8 cellular contexts compared by ENCODE assay signal in genomic region chr11:33801821-33802413, GRCh38. TPM values are rescaled to one million over a fixed set of nuclear protein-coding genes. Genes with fewer than 3 reads are reported as not detected.
DNase-seq lines count a peak whose midpoint lies in the region; ATAC-seq, FAIRE-seq and TF ChIP-seq lines count a peak whose summit lies in the region.

No MANE protein-coding gene starts in this region.

- no peaks in the 10 kb centered on the region for H3K36me3 ChIP-seq in MG63
- no peaks in the 10 kb centered on the region for H3K36me3 ChIP-seq in endothelial cell of umbilical vein (ENCODE audit: control insufficient read depth in 2 of 2, extremely low read depth in 1 of 2, insufficient read depth in 2 of 2, low read length in 2 of 2)
- H3K36me3 ChIP-seq in neuronal stem cell (replicated peaks in 1 of 2; ENCODE audit: control insufficient read depth in 2 of 2, insufficient read depth in 2 of 2, low read length in 2 of 2): no peaks in the 10 kb centered on the region
- no peaks in the 10 kb centered on the region for H3K36me3 ChIP-seq in tibial artery

- no peak overlapping the region for H2AK5ac ChIP-seq in neuronal stem cell (ENCODE audit: low read depth, low read length)

- no peaks in the 10 kb centered on the region for H4K20me1 ChIP-seq in endothelial cell of umbilical vein (replicated peaks; ENCODE audit: control insufficient read depth, extremely low read depth, insufficient read depth, low read length)

- H3K79me2 ChIP-seq in endothelial cell of umbilical vein (ENCODE audit: control insufficient read depth, insufficient read depth, low read length): no peaks in the 10 kb centered on the region

- no peak for TF ChIP-seq POLR2A in endothelial cell of umbilical vein (IDR thresholded peaks at IDR 0.05; ENCODE audit: low read depth, low read length)

- H3K4me2 ChIP-seq in endothelial cell of umbilical vein (ENCODE audit: insufficient read depth, low read length): peak overlapping the region; percentile 40
- H3K4me2 ChIP-seq in neuronal stem cell (ENCODE audit: insufficient read depth, low read length, poor library complexity, severe bottlenecking): peak overlapping the region; percentile 82

- CTCF ChIA-PET in endothelial cell of umbilical vein (lab: Charles Lee): interaction anchor here (0.8 to 1.4 kb wide), 6 partner anchors 11 to 195 kb away, joined by 3 to 6 read pairs (median 4); no protein-coding TSS in a partner anchor

- H3K4me1 ChIP-seq in endothelial cell of umbilical vein (ENCODE audit: control insufficient read depth, extremely low read depth, insufficient read depth, low read length) (no peaks in the 10 kb centered on the region), neuronal stem cell (ENCODE audit: control insufficient read depth in 2 of 2, insufficient read depth in 1 of 2, low read depth in 1 of 2, low read length in 2 of 2) (no peaks in the 10 kb centered on the region), tibial artery (peaks cover 0 to 11% (median 5%) of the 10 kb centered on the region in 4 donors)

- H2BK15ac ChIP-seq in neuronal stem cell (ENCODE audit: low read length): no peak overlapping the region

- H3K9ac ChIP-seq in endothelial cell of umbilical vein (replicated peaks; ENCODE audit: extremely low read depth, insufficient read depth, low read length) (no peak overlapping the region), neuronal stem cell (ENCODE audit: low read depth, low read length, poor library complexity) (peak overlapping the region; percentile 7)

- no CpG with 5 or more reads among the region's 13 CpGs for WGBS in neuronal stem cell (ENCODE audit: extremely low coverage in 2 of 2, insufficient read length in 2 of 2, insufficient replicate concordance in 1 of 2), 2 donors

- no peak overlapping the region for H3K18ac ChIP-seq in neuronal stem cell (ENCODE audit: low read length)

- no peak overlapping the region for H3K4ac ChIP-seq in neuronal stem cell (ENCODE audit: low read length)

- BruUV-seq in endothelial cell of umbilical vein (replicated peaks; lab: Mats Ljungman, UMichigan): no TSS peak

- peak overlapping the region; percentile 14 for H3K4me3 ChIP-seq in MG63
- H3K4me3 ChIP-seq in endothelial cell of umbilical vein (replicated peaks in 1 of 3; ENCODE audit: insufficient read depth in 1 of 3, low read depth in 1 of 3, low read length in 3 of 3): peak overlapping the region in 1 of 3 experiments; percentile 3
- H3K4me3 ChIP-seq in neuronal stem cell (ENCODE audit: low read length in 2 of 2): peak overlapping the region; percentile 39 to 77
- H3K4me3 ChIP-seq in tibial artery: peak overlapping the region in 1 of 2 donors; percentile 26

- no peak overlapping the region for H4K8ac ChIP-seq in neuronal stem cell (ENCODE audit: low read depth, low read length)

- POLR2A ChIA-PET in endothelial cell of umbilical vein (lab: Charles Lee): no interaction called here

- H3K27me3 ChIP-seq in MG63 (peaks cover 17% of the 10 kb centered on the region), endothelial cell of umbilical vein (ENCODE audit: control insufficient read depth in 2 of 2, insufficient read depth in 2 of 2, low read length in 2 of 2) (peaks cover 27 to 41% of the 10 kb centered on the region in 2 experiments), neuronal stem cell (ENCODE audit: control insufficient read depth in 3 of 3, insufficient read depth in 3 of 3, low read depth in 1 of 3, low read length in 3 of 3) (peaks cover 0 to 79% (median 8%) of the 10 kb centered on the region in 3 experiments), tibial artery (peaks cover 0 to 34% of the 10 kb centered on the region in 2 donors)

- no peak overlapping the region for H2BK5ac ChIP-seq in neuronal stem cell (ENCODE audit: low read length)

- DNase-seq in Daoy (ENCODE audit: low read depth): peak; percentile 15
- no peak for DNase-seq in MG63
- DNase-seq in endothelial cell of umbilical vein (ENCODE audit: low read depth, low spot score): no peak
- DNase-seq in neuronal stem cell (ENCODE audit: low spot score): peak; percentile 26
- no peak for DNase-seq in NCI-H146 (lab: John Stamatoyannopoulos, UW)
- DNase-seq in tibial artery: no peak
- no peak for DNase-seq in AML-193 (lab: John Stamatoyannopoulos, UW)

- no peak overlapping the region for H3K23ac ChIP-seq in neuronal stem cell (ENCODE audit: low read depth, low read length, poor library complexity)

- no peak for FAIRE-seq in endothelial cell of umbilical vein (lab: Jason Lieb, UNC)

- no peak overlapping the region for H2BK12ac ChIP-seq in neuronal stem cell (ENCODE audit: low read length)

- TF ChIP-seq CTCF in endothelial cell of umbilical vein (IDR thresholded peaks at IDR 0.05; ENCODE audit: extremely low read depth in 1 of 2, insufficient read depth in 1 of 2, low read depth in 1 of 2, low read length in 2 of 2): no peak
- TF ChIP-seq CTCF in tibial artery (IDR thresholded peaks at IDR 0.05): no peak

- no peak overlapping the region for H2BK120ac ChIP-seq in neuronal stem cell (ENCODE audit: low read depth, low read length)

- H3K14ac ChIP-seq in neuronal stem cell (ENCODE audit: low read length): no peak overlapping the region

- intact Hi-C loops in endothelial cell of umbilical vein (cut with micrococcal nuclease): no loop called here
- intact Hi-C loops in tibial artery (cut with DNase I; ENCODE audit: low total_unique reads): no loop called here

- peak overlapping the region; percentile 41 for H2AFZ ChIP-seq in endothelial cell of umbilical vein (ENCODE audit: low read depth, low read length)
- peak overlapping the region; percentile 91 for H2AFZ ChIP-seq in neuronal stem cell (ENCODE audit: low read length)

- H3K79me1 ChIP-seq in neuronal stem cell (ENCODE audit: low read depth, low read length): no peaks in the 10 kb centered on the region

- no peak overlapping the region for H4K91ac ChIP-seq in neuronal stem cell (ENCODE audit: low read depth, low read length, poor library complexity)

- H3K9me3 ChIP-seq in MG63: no peaks in the 10 kb centered on the region
- H3K9me3 ChIP-seq in endothelial cell of umbilical vein (replicated peaks; ENCODE audit: control insufficient read depth, insufficient read depth, low read length): no peaks in the 10 kb centered on the region
- H3K9me3 ChIP-seq in neuronal stem cell (replicated peaks in 1 of 2; ENCODE audit: control insufficient read depth in 2 of 2, insufficient read depth in 1 of 2, low read depth in 1 of 2, low read length in 2 of 2): no peaks in the 10 kb centered on the region
- no peaks in the 10 kb centered on the region for H3K9me3 ChIP-seq in tibial artery

- dilution Hi-C loops in endothelial cell of umbilical vein (cut with MboI; ENCODE audit: extremely low pct_ligation_motif_present, low sequenced_read_pairs): no loop called here

- no peak for ATAC-seq in HG03439 (IDR thresholded peaks at IDR 0.05; ENCODE audit: unreplicated experiment)

- H3K27ac ChIP-seq in endothelial cell of umbilical vein (ENCODE audit: insufficient read depth, low read depth, low read length) (no peak overlapping the region), neuronal stem cell (replicated peaks; ENCODE audit: low read length) (no peak overlapping the region), tibial artery (no peak overlapping the region)

- no peaks in the 10 kb centered on the region for H3K9me1 ChIP-seq in endothelial cell of umbilical vein (replicated peaks; ENCODE audit: control insufficient read depth, extremely low read depth, insufficient read depth, low read length)

TF ChIP-seq in endothelial cell of umbilical vein, 7 proteins besides CTCF, POLR2A, EP300 and RAD21:
- TF ChIP-seq MAX (IDR thresholded peaks at IDR 0.05; ENCODE audit: insufficient read depth, insufficient read length) (no peak), EZH2 (IDR thresholded peaks at IDR 0.05; ENCODE audit: borderline replicate concordance, low read depth, low read length, severe bottlenecking) (peak; percentile 66), JUN (IDR thresholded peaks at IDR 0.05; ENCODE audit: borderline replicate concordance, insufficient read depth, insufficient read length, low read depth) (no peak), MYC (IDR thresholded peaks at IDR 0.05; ENCODE audit: low read depth, low read length) (no peak), FOS (IDR thresholded peaks at IDR 0.05; ENCODE audit: borderline replicate concordance, insufficient read depth, low read length) (no peak)
TF ChIP-seq in endothelial cell of umbilical vein: peak in this region for 1.

RNA-seq across cellular contexts. Expression of gene FBXO3, which starts 27.6 kb away (rescaled TPM):
- 37.2 and 54.6 TPM in 2 replicates for total RNA-seq in Daoy (2014; rRNA removed; shearing (Covaris generic))
- 41.7 and 48.8 TPM in 2 replicates for total RNA-seq in MG63 (2014; rRNA removed; shearing (Covaris generic); ENCODE audit: low replicate concordance)
- total RNA-seq in endothelial cell of umbilical vein: 20.8 and 23.1 TPM in 2 replicates
- polyA plus RNA-seq in endothelial cell of umbilical vein: 14.9 and 18.0 TPM in 2 replicates
- polyA plus RNA-seq in endothelial cell of umbilical vein (2011; cell fraction: cytosol; rRNA removed): 16.7 and 17.8 TPM in 2 replicates
- 22.7 and 32.5 TPM in 2 replicates for polyA plus RNA-seq in endothelial cell of umbilical vein (2011; cell fraction: nucleus; rRNA removed)
- 22.3 and 24.5 TPM in 2 replicates for polyA plus RNA-seq in endothelial cell of umbilical vein (2012)
- 21.8 and 28.2 TPM in 2 replicates for polyA minus RNA-seq in endothelial cell of umbilical vein
- 18.0 TPM for polyA minus RNA-seq in endothelial cell of umbilical vein (2011; cell fraction: cytosol; rRNA and poly(A)+ RNA removed)
- 21.4 and 32.4 TPM in 2 replicates for polyA minus RNA-seq in endothelial cell of umbilical vein (2011; cell fraction: nucleus; rRNA and poly(A)+ RNA removed)
- polyA plus RNA-seq in neuronal stem cell (2013, experiment 1 of 2): 18.5 TPM
- 19.6 TPM for polyA plus RNA-seq in neuronal stem cell (2013, experiment 2 of 2)

Comparison
In these comparisons a context has a peak if more than half of its experiments do, and no peak if none do; other contexts are left out.
1. DNase-seq: peak in Daoy (single experiment) and neuronal stem cell (single experiment); none in MG63 (single experiment), endothelial cell of umbilical vein (single experiment), NCI-H146 (single experiment), tibial artery (0 of 2) and AML-193 (0 of 2).